ENCODE assay signal across 21 cellular contexts in the genomic region with DNA sequence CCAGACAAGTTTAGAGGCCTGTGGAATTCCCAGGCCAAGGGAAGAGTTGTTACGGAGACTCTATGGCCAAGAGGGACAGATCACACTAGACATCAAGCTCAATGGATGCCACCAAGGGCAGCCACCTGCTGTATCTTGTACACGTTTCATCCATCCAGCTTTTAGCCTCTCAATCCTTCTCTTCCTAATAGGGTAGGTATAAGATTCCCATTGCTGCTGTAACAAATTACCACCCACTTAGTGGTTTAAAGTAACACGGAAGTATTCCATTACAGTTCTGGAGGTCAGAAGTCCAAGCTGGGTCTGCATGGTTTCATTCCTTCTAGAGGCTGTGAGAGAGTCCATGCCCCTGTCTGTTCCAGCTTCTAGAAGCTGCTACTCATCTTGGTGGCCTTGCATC.
DNase-seq lines count a peak whose midpoint lies in the region; ATAC-seq, FAIRE-seq and TF ChIP-seq lines count a peak whose summit lies in the region.
"Had no signal": no experiment of that assay in that cellular context is flagged by ENCODE, and none has a peak within 500 bp of the region (broad histone marks: within the 10 kb centered on the region; RNA-seq: fewer than 3 reads in every experiment).

No MANE protein-coding gene starts in this region.

- no peak overlapping the region for H3K56ac ChIP-seq in H9 (ENCODE audit: insufficient read length, low read depth, low read length)

- H3K27ac ChIP-seq in HepG2 (ENCODE audit: extremely low read length, insufficient read depth, low read length) (no peak overlapping the region), right lobe of liver (no peak overlapping the region), H9 (ENCODE audit: insufficient read length, low read depth, low read length) (no peak overlapping the region)
- H3K27ac ChIP-seq: 22Rv1; A549; BLaER1 treated with 17β-estradiol and CSF1 and Interleukin-3, amounts not matched to agents 10 nM and 100 nM; C4-2B had no signal

- H2BK15ac ChIP-seq in H9 (ENCODE audit: low read depth, low read length), result no peak overlapping the region

- H3K9ac ChIP-seq in HepG2 (ENCODE audit: insufficient read depth, low read depth, low read length), result no peak overlapping the region
- H3K9ac ChIP-seq in H9 (ENCODE audit: extremely low read depth, insufficient read length, low read length), result no peak overlapping the region
- H3K9ac ChIP-seq: BLaER1 treated with 17β-estradiol and CSF1 and Interleukin-3, amounts not matched to agents 10 nM and 100 nM had no signal

- H3K9me3 Mint-ChIP-seq in H9, result peaks cover 0 to 3% of the 10 kb centered on the region in 2 experiments; a peak in 1 of 5 replicates
- H3K9me3 Mint-ChIP-seq: CD4-positive, alpha-beta T cell; CD8-positive, alpha-beta T cell had no signal

- no peak overlapping the region for H2AFZ ChIP-seq in HepG2 (ENCODE audit: low read length)
- no peak overlapping the region for H2AFZ ChIP-seq in H9 (ENCODE audit: low read length)

- H3K9me3 ChIP-seq in HepG2 (ENCODE audit: low read length) (no peaks in the 10 kb centered on the region), right lobe of liver (no peaks in the 10 kb centered on the region), H9 (ENCODE audit: control insufficient read depth, low read depth, low read length) (no peaks in the 10 kb centered on the region)
- H3K9me3 ChIP-seq: A549; BLaER1 treated with 17β-estradiol and CSF1 and Interleukin-3, amounts not matched to agents 10 nM and 100 nM; Caco-2 had no signal

- no peaks in the 10 kb centered on the region; the same call in 1 of the 2 replicates for H3K27me3 Mint-ChIP-seq in H9 (ENCODE audit: low read depth)

- H3K27ac Mint-ChIP-seq in H9, result no peak overlapping the region
- H3K27ac Mint-ChIP-seq: B cell; CD4-positive, alpha-beta T cell; CD8-positive, alpha-beta T cell had no signal

- ATAC-seq in HepG2 (no peak), right lobe of liver (no peak)
- ATAC-seq: A549; CD8-positive, alpha-beta T cell had no signal

- TF ChIP-seq RAD21 in HepG2 (CRISPR knock-in tag; IDR thresholded peaks at IDR 0.05), result no peak

- H3K27me3 ChIP-seq in HepG2 (ENCODE audit: control insufficient read depth in 1 of 2, insufficient read depth in 2 of 2, low read length in 2 of 2) (no peaks in the 10 kb centered on the region), right lobe of liver (no peaks in the 10 kb centered on the region), H9 (ENCODE audit: insufficient read depth, low read length) (no peaks in the 10 kb centered on the region)
- H3K27me3 ChIP-seq: BLaER1 treated with 17β-estradiol and CSF1 and Interleukin-3, amounts not matched to agents 10 nM and 100 nM had no signal

- H3K36me3 ChIP-seq in HepG2 (replicated peaks in 1 of 2; ENCODE audit: control insufficient read depth in 1 of 2, insufficient read depth in 2 of 2, low read length in 2 of 2), result 0 out of 5 replicates have a peak, but pooled peaks cover 0 to 1% of the 10 kb centered on the region in 2 experiments
- H3K36me3 ChIP-seq in right lobe of liver, result no peaks in the 10 kb centered on the region

- H3K23ac ChIP-seq in H9 (ENCODE audit: insufficient read length, low read depth, low read length), result no peak overlapping the region

- FAIRE-seq in HepG2 (lab: Jason Lieb, UNC), result no peak
- FAIRE-seq: A549, D721Med, G401.6, GM12891, GM18507 had no signal

- no peak overlapping the region for H3K4me3 Mint-ChIP-seq in H9
- H3K4me3 Mint-ChIP-seq: B cell; CD4-positive, alpha-beta T cell; CD8-positive, alpha-beta T cell had no signal

- CTCF ChIA-PET in HepG2 (lab: Yijun Ruan, JAX; ENCODE audit: low intra/inter-chr PET ratio, low total read pairs), result no interaction called here

- H3K4ac ChIP-seq in H9 (ENCODE audit: low read depth, low read length), result no peak overlapping the region

- in situ Hi-C loops in HepG2 (cut with HindIII; ENCODE audit: extremely low pct_ligation_motif_present, low pct_unique_long_range_greater_than_20kb), result no loop called here

- no peak for TF ChIP-seq CTCF in HepG2 (CRISPR knock-in tag; IDR thresholded peaks at IDR 0.05)
- TF ChIP-seq CTCF in right lobe of liver (IDR thresholded peaks at IDR 0.05), result no peak
- TF ChIP-seq CTCF in H9 (conservative IDR thresholded peaks at IDR 0.05), result no peak

- H3K4me1 ChIP-seq in HepG2 (ENCODE audit: insufficient read depth, low read length) (peaks cover 13% of the 10 kb centered on the region), right lobe of liver (no peaks in the 10 kb centered on the region), H9 (ENCODE audit: insufficient read depth, low read length) (peaks cover 13% of the 10 kb centered on the region; the same call in 1 of the 2 replicates)

- POLR2A ChIA-PET in HepG2 (lab: Yijun Ruan, JAX), result no interaction called here

- no peak overlapping the region for H4K91ac ChIP-seq in H9 (ENCODE audit: insufficient read length, low read depth, low read length)

- no peaks in the 10 kb centered on the region for H3K23me2 ChIP-seq in H9 (ENCODE audit: insufficient read length, low read depth, low read length, poor library complexity, severe bottlenecking)

- H4K20me1 ChIP-seq in HepG2 (ENCODE audit: insufficient read depth, low read length) (no peaks in the 10 kb centered on the region), H9 (ENCODE audit: control insufficient read depth, insufficient read depth, insufficient read length) (no peaks in the 10 kb centered on the region)

- H3K79me2 ChIP-seq in HepG2 (ENCODE audit: insufficient read depth, low read length), result no peaks in the 10 kb centered on the region
- no peaks in the 10 kb centered on the region for H3K79me2 ChIP-seq in H9 (ENCODE audit: insufficient read depth, low read length)

- H4K8ac ChIP-seq in H9 (replicated peaks; ENCODE audit: insufficient read length, low read depth, low read length), result no peak overlapping the region

- WGBS in HepG2 (ENCODE audit: low lambda C conversion rate), result 91% methylated on average over 3 of the region's 3 CpGs
- WGBS in right lobe of liver (ENCODE audit: insufficient coverage, low coverage, low lambda C conversion rate, missing lambda C conversion rate), result 93% methylated on average over 3 of the region's 3 CpGs
- no CpG with 5 or more reads among the region's 3 CpGs for WGBS in H9 (ENCODE audit: extremely low coverage, insufficient read length, low lambda C conversion rate)

- TF ChIP-seq POLR2A in HepG2 (IDR thresholded peaks at IDR 0.05; ENCODE audit: insufficient read depth in 1 of 2, low read depth in 2 of 2, low read length in 2 of 2), result no peak
- TF ChIP-seq POLR2A in right lobe of liver (IDR thresholded peaks at IDR 0.05), result no peak

- peaks cover 0 to 6% (median 1%) of the 10 kb centered on the region in 3 experiments; a peak in 3 of 7 replicates for H3K36me3 Mint-ChIP-seq in H9 (ENCODE audit: insufficient read depth in 1 of 3, low read depth in 3 of 3)
- H3K36me3 Mint-ChIP-seq: CD8-positive, alpha-beta T cell had no signal

- H3K14ac ChIP-seq in H9 (ENCODE audit: insufficient read depth, low read length), result no peak overlapping the region

- H3K4me3 ChIP-seq in HepG2 (replicated peaks in 1 of 3; ENCODE audit: insufficient read depth in 1 of 3, low read depth in 2 of 3, low read length in 3 of 3), result no peak overlapping the region
- H3K4me3 ChIP-seq in right lobe of liver, result no peak overlapping the region
- H3K4me3 ChIP-seq: A549; BLaER1 treated with 17β-estradiol and CSF1 and Interleukin-3, amounts not matched to agents 10 nM and 100 nM had no signal

- H4K5ac ChIP-seq in H9 (ENCODE audit: insufficient read length, low read depth, low read length), result no peak overlapping the region

- H3K79me1 ChIP-seq in H9 (ENCODE audit: insufficient read depth, low read depth, low read length, poor library complexity, severe bottlenecking), result no peaks in the 10 kb centered on the region

- H2BK20ac ChIP-seq in H9 (ENCODE audit: low read depth, low read length, poor library complexity, severe bottlenecking), result no peak overlapping the region

- no peak overlapping the region for H2BK12ac ChIP-seq in H9 (ENCODE audit: insufficient read length, low read depth, low read length)

- no peak overlapping the region for H3T11ph ChIP-seq in H9 (ENCODE audit: low read length)

- BruUV-seq in HepG2 (replicated peaks; lab: Mats Ljungman, UMichigan), result no TSS peak

- H3K4me2 ChIP-seq in HepG2 (ENCODE audit: low read depth, low read length), result no peak overlapping the region
- H3K4me2 ChIP-seq in H9 (ENCODE audit: insufficient read depth, insufficient read length, low read length), result no peak overlapping the region
- H3K4me2 ChIP-seq: A549; BLaER1 treated with 17β-estradiol and CSF1 and Interleukin-3, amounts not matched to agents 10 nM and 100 nM had no signal

- H2BK5ac ChIP-seq in H9 (ENCODE audit: insufficient read length, low read length), result no peak overlapping the region

- H2BK120ac ChIP-seq in H9 (ENCODE audit: low read depth, low read length, poor library complexity, severe bottlenecking), result no peak overlapping the region

- no peak overlapping the region for H2AK5ac ChIP-seq in H9 (ENCODE audit: insufficient read length, low read length)

- intact Hi-C loops in HepG2 (cut with micrococcal nuclease; ENCODE audit: unreplicated experiment), result no loop called here
- intact Hi-C loops in right lobe of liver (cut with DNase I), result no loop called here

- H3K4me1 Mint-ChIP-seq in H9, result peaks cover 26 to 27% of the 10 kb centered on the region in 2 experiments
- H3K4me1 Mint-ChIP-seq: B cell had no signal

- no peak overlapping the region for H3K18ac ChIP-seq in H9 (ENCODE audit: insufficient read length, low read depth, low read length)

- TF ChIP-seq EP300 in HepG2 (IDR thresholded peaks at IDR 0.05; ENCODE audit: low read depth in 2 of 2, low read length in 2 of 2), result no peak
- TF ChIP-seq EP300 in HepG2 (CRISPR knock-in tag; IDR thresholded peaks at IDR 0.05; ENCODE audit: borderline replicate concordance), result no peak

- no peak for DNase-seq in HepG2 (ENCODE audit: low spot score)
- DNase-seq in right lobe of liver, result no peak
- DNase-seq in mesenteric fat pad (ENCODE audit: low spot score), result peak; percentile 2
- DNase-seq in H9, result no peak
- DNase-seq in activated naive CD4-positive, alpha-beta T cell treated with anti-CD3 and anti-CD28 coated beads, Interleukin-2, amount 50 U/mL, for 16 hours, result no peak
- DNase-seq: AML-193; Caco-2; Calu3; CD4-positive, alpha-beta T cell; CD8-positive, alpha-beta T cell; DMS79 treated with DMSO at 0.1 percent for 48 hours; GF-D8 had no signal

TF ChIP-seq in HepG2, 621 proteins besides CTCF, POLR2A, EP300 and RAD21:
- peak; percentile 96 for TF ChIP-seq ZNF12 (CRISPR knock-in tag; IDR thresholded peaks at IDR 0.05)
- no peak for TF ChIP-seq ZEB1 (IDR thresholded peaks at IDR 0.05; ENCODE audit: insufficient replicate concordance, low read depth)
